8 cellular contexts compared by ENCODE assay signal in genomic region chr16:14285542-14286380, GRCh38.
DNase-seq lines count a peak whose midpoint lies in the region; ATAC-seq and TF ChIP-seq lines count a peak whose summit lies in the region.

No MANE protein-coding gene starts in this region.

- POLR2A ChIA-PET in naive thymus-derived CD8-positive, alpha-beta T cell (lab: Charles Lee): interaction anchor here (0.6 to 3.0 kb wide), 13 partner anchors 9 to 366 kb away, joined by 3 to 24 read pairs (median 5); partner anchors contain the start of genes BFAR, ERCC4 and PARN

- H3K27ac Mint-ChIP-seq in naive thymus-derived CD8-positive, alpha-beta T cell: peak overlapping the region; percentile 83 to 98 (median 92)
- H3K27ac Mint-ChIP-seq in stimulated activated memory B cell treated with anti-CD40 and anti-IgM and Interleukin-4, amounts not matched to agents 10 μg/mL and 1 μg/mL and 100 μg/mL, for 72 hours: peak overlapping the region; percentile 91

- H3K36me3 ChIP-seq in DND-41 (ENCODE audit: insufficient read depth, low read length): no peaks in the 10 kb centered on the region
- H3K36me3 ChIP-seq in GM23248 (ENCODE audit: low read depth): no peaks in the 10 kb centered on the region

- TF ChIP-seq CTCF in DND-41 (IDR thresholded peaks at IDR 0.05; ENCODE audit: borderline replicate concordance, extremely low read depth, low read length, poor library complexity, severe bottlenecking): no peak
- no peak for TF ChIP-seq CTCF in fibroblast of mammary gland (conservative IDR thresholded peaks at IDR 0.05; ENCODE audit: control insufficient read depth, insufficient read depth, low read depth, low read length)

- H3K36me3 Mint-ChIP-seq in naive thymus-derived CD8-positive, alpha-beta T cell: peaks cover 0 to 12% (median 2%) of the 10 kb centered on the region in 3 donors
- H3K36me3 Mint-ChIP-seq in stimulated activated memory B cell treated with anti-CD40 and anti-IgM and Interleukin-4, amounts not matched to agents 10 μg/mL and 1 μg/mL and 100 μg/mL, for 72 hours: peaks cover 11% of the 10 kb centered on the region

- peak; percentile 83 for ATAC-seq in DND-41 (ENCODE audit: insufficient read depth, low read depth)
- peak; percentile 76 to 78 for ATAC-seq in naive thymus-derived CD8-positive, alpha-beta T cell
- ATAC-seq in stimulated activated memory B cell treated with anti-CD40 and anti-IgM and Interleukin-4, amounts not matched to agents 10 μg/mL and 1 μg/mL and 100 μg/mL, for 72 hours: peak; percentile 94

- H3K9me3 Mint-ChIP-seq in naive thymus-derived CD8-positive, alpha-beta T cell: peaks cover 5 to 23% (median 15%) of the 10 kb centered on the region in 9 donors
- peaks cover 10% of the 10 kb centered on the region for H3K9me3 Mint-ChIP-seq in stimulated activated memory B cell treated with anti-CD40 and anti-IgM and Interleukin-4, amounts not matched to agents 10 μg/mL and 1 μg/mL and 100 μg/mL, for 72 hours

- peaks cover 0 to 3% (median 0%) of the 10 kb centered on the region in 5 donors for H3K27me3 Mint-ChIP-seq in naive thymus-derived CD8-positive, alpha-beta T cell
- no peaks in the 10 kb centered on the region for H3K27me3 Mint-ChIP-seq in stimulated activated memory B cell treated with anti-CD40 and anti-IgM and Interleukin-4, amounts not matched to agents 10 μg/mL and 1 μg/mL and 100 μg/mL, for 72 hours

- peak overlapping the region; percentile 85 to 97 (median 94) for H3K4me3 Mint-ChIP-seq in naive thymus-derived CD8-positive, alpha-beta T cell
- H3K4me3 Mint-ChIP-seq in stimulated activated memory B cell treated with anti-CD40 and anti-IgM and Interleukin-4, amounts not matched to agents 10 μg/mL and 1 μg/mL and 100 μg/mL, for 72 hours: peak overlapping the region; percentile 91

- peak overlapping the region; percentile 57 to 64 for H3K4me3 ChIP-seq in DND-41 (ENCODE audit: low read depth in 1 of 2, low read length in 2 of 2)
- peak overlapping the region; percentile 99 for H3K4me3 ChIP-seq in GM23248
- H3K4me3 ChIP-seq in fibroblast of mammary gland (ENCODE audit: control insufficient read depth, low read depth, low read length): peak overlapping the region; percentile 89

- H3K4me1 ChIP-seq in DND-41 (ENCODE audit: insufficient read depth, low read length) (peaks cover 22% of the 10 kb centered on the region), GM23248 (ENCODE audit: insufficient read depth) (peaks cover 6% of the 10 kb centered on the region; the same call in 1 of the 2 replicates)

- H3K79me2 ChIP-seq in DND-41 (ENCODE audit: insufficient read depth, low read length) (no peaks in the 10 kb centered on the region), GM23248 (ENCODE audit: insufficient read depth) (no peaks in the 10 kb centered on the region)

- H3K9ac ChIP-seq in DND-41 (ENCODE audit: low read depth, low read length) (peak overlapping the region; percentile 64), GM23248 (peak overlapping the region; percentile 79)

- peak overlapping the region; percentile 90 for H3K4me2 ChIP-seq in DND-41 (ENCODE audit: insufficient read depth, low read length)
- peak overlapping the region; percentile 96 for H3K4me2 ChIP-seq in GM23248 (ENCODE audit: unreplicated experiment)

- in situ Hi-C loops in GM23248 (cut with MboI): no loop called here

- peaks cover 22% of the 10 kb centered on the region for H3F3A ChIP-seq in GM23248 (ENCODE audit: insufficient read depth)

- peak overlapping the region; percentile 53; the same call in 1 of the 2 replicates for H3K27ac ChIP-seq in DND-41 (ENCODE audit: low read length)
- peak overlapping the region; percentile 53 for H3K27ac ChIP-seq in GM23248

- peak; percentile 93 for DNase-seq in DND-41
- peak; percentile 90 for DNase-seq in GM23248
- DNase-seq in Kasumi-1 (lab: John Stamatoyannopoulos, UW): peak; percentile 42 to 50
- peak; percentile 82 for DNase-seq in RKO (ENCODE audit: low spot score)
- peak; percentile 94 to 97 for DNase-seq in activated T-helper 1 cell treated with anti-CD3 and anti-CD28 coated beads, Interleukin-2, amount 50 U/mL, for 16 hours (ENCODE audit: low read depth in 1 of 2, low spot score in 1 of 2)
- peak; percentile 94 for DNase-seq in fibroblast of mammary gland (ENCODE audit: low read depth)
- DNase-seq in naive thymus-derived CD8-positive, alpha-beta T cell: peak; percentile 89 to 99 (median 96)

- WGBS in GM23248 (ENCODE audit: low coverage in 1 of 2, low lambda C conversion rate in 2 of 2, missing lambda C conversion rate in 2 of 2), 2 experiments: 1 to 2% methylated on average over 54 to 58 of the region's 72 CpGs

- H3K9me3 ChIP-seq in DND-41 (ENCODE audit: insufficient read depth, low read length, severe bottlenecking) (peaks cover 13% of the 10 kb centered on the region), GM23248 (ENCODE audit: low read depth) (no peaks in the 10 kb centered on the region)

- H4K20me1 ChIP-seq in DND-41 (ENCODE audit: insufficient read depth, low read length) (no peaks in the 10 kb centered on the region), GM23248 (ENCODE audit: insufficient read depth) (no peaks in the 10 kb centered on the region)

- H3K27me3 ChIP-seq in DND-41 (ENCODE audit: insufficient read depth, low read length, poor library complexity) (no peaks in the 10 kb centered on the region), GM23248 (replicated peaks; ENCODE audit: insufficient read depth) (no peaks in the 10 kb centered on the region)

- H2AFZ ChIP-seq in DND-41 (ENCODE audit: low read depth, low read length) (peak overlapping the region; percentile 76), GM23248 (peak overlapping the region; percentile 97)

- H3K9me2 ChIP-seq in GM23248 (ENCODE audit: insufficient read depth): no peaks in the 10 kb centered on the region

- H3K4me1 Mint-ChIP-seq in naive thymus-derived CD8-positive, alpha-beta T cell: peaks cover 10 to 24% (median 22%) of the 10 kb centered on the region in 4 donors
- peaks cover 17% of the 10 kb centered on the region for H3K4me1 Mint-ChIP-seq in stimulated activated memory B cell treated with anti-CD40 and anti-IgM and Interleukin-4, amounts not matched to agents 10 μg/mL and 1 μg/mL and 100 μg/mL, for 72 hours

Comparison
In these comparisons a context has a peak if more than half of its experiments do, and no peak if none do; other contexts are left out.
1. Peak in every context shown above with its lines: DNase-seq, ATAC-seq, H3K4me3 ChIP-seq and H3K27ac ChIP-seq.
2. DNase-seq: peak in every context shown above with its lines; median percentile 96 in naive thymus-derived CD8-positive, alpha-beta T cell; 96 in activated T-helper 1 cell treated with anti-CD3 and anti-CD28 coated beads, Interleukin-2, amount 50 U/mL, for 16 hours; 94 in fibroblast of mammary gland; 93 in DND-41; 90 in GM23248; 82 in RKO; 46 in Kasumi-1.